20 cellular contexts compared by ENCODE assay signal in genomic region chr2:18123211-18123570, GRCh38.
"Had no signal": no experiment of that assay in that cellular context is flagged by ENCODE, and none has a peak within 500 bp of the region (broad histone marks: within the 10 kb centered on the region; RNA-seq: fewer than 3 reads in every experiment).

No MANE protein-coding gene starts in this region.

- DNase-seq: activated CD4-positive, alpha-beta T cell treated with anti-CD3 and anti-CD28 coated beads, Interleukin-2, amount 10 ng/mL, durations not matched to agents 7 days and 5 days; activated CD8-positive, alpha-beta memory T cell treated with anti-CD3 and anti-CD28 coated beads, Interleukin-2, amount 50 U/mL, for 4 hours; activated effector memory CD4-positive, alpha-beta T cell treated with Interleukin-2 at 50 U/mL for 16 hours; activated naive CD4-positive, alpha-beta T cell treated with anti-CD3 and anti-CD28 coated beads, Interleukin-2, amount 50 U/mL, for 16 hours; activated T-cell treated with anti-CD3 and anti-CD28 coated beads, Interleukin-2, amount 50 U/mL, for 4 hours; aorta; heart right ventricle; left lung; nephron progenitor cell; nucleus accumbens; posterior cingulate gyrus; stimulated activated CD4-positive, alpha-beta T cell treated with anti-CD3 and anti-CD28 coated beads, Interleukin-1b, Interleukin-23, amount 100 ng/mL, for 48 hours; stimulated activated naive CD8-positive, alpha-beta T cell treated with anti-CD3 and anti-CD28 coated beads, Interleukin-15, Interleukin-2, amounts not matched to agents 100 U/mL and 50 U/mL, for 24 hours; substantia nigra; T1000; uterus had no signal

- H3K4me1 Mint-ChIP-seq: activated CD4-positive, alpha-beta T cell treated with anti-CD3 and anti-CD28 coated beads, Interleukin-2, amount 10 ng/mL, durations not matched to agents 7 days and 5 days; central memory CD8-positive, alpha-beta T cell; mesothelial cell of epicardium; nephron progenitor cell had no signal

- H3K27me3 ChIP-seq: left lung, tibial nerve, uterus had no signal

- H3K4me3 ChIP-seq: coronary artery, heart right ventricle, left lung, tibial nerve, uterus had no signal

- H3K9me3 Mint-ChIP-seq: activated CD4-positive, alpha-beta T cell treated with anti-CD3 and anti-CD28 coated beads, Interleukin-2, amount 10 ng/mL, durations not matched to agents 7 days and 5 days; activated T-cell treated with anti-CD3 and anti-CD28 coated beads, Interleukin-2, amount 50 U/mL, for 4 hours; central memory CD8-positive, alpha-beta T cell; mesothelial cell of epicardium; nephron progenitor cell had no signal

- H3K27me3 Mint-ChIP-seq: central memory CD8-positive, alpha-beta T cell had no signal

- H3K36me3 ChIP-seq: heart right ventricle, left lung, tibial nerve, uterus had no signal

- H3K9me3 ChIP-seq: heart right ventricle, left lung, tibial nerve, uterus had no signal

- H3K27ac ChIP-seq: coronary artery, heart right ventricle, left lung, tibial nerve, uterus had no signal

- H3K4me1 ChIP-seq: heart right ventricle, left lung, tibial nerve, uterus had no signal

- H3K27ac Mint-ChIP-seq: activated CD4-positive, alpha-beta T cell treated with anti-CD3 and anti-CD28 coated beads, Interleukin-2, amount 10 ng/mL, durations not matched to agents 7 days and 5 days; mesothelial cell of epicardium; nephron progenitor cell had no signal

- H3K36me3 Mint-ChIP-seq: mesothelial cell of epicardium had no signal

- ATAC-seq: activated T-cell treated with anti-CD3 and anti-CD28 coated beads, Interleukin-2, amount 50 U/mL, for 4 hours; heart right ventricle; left lung; stimulated activated naive CD8-positive, alpha-beta T cell treated with anti-CD3 and anti-CD28 coated beads, Interleukin-15, Interleukin-2, amounts not matched to agents 100 U/mL and 50 U/mL, for 24 hours had no signal

- H3K4me3 Mint-ChIP-seq: activated CD4-positive, alpha-beta T cell treated with anti-CD3 and anti-CD28 coated beads, Interleukin-2, amount 10 ng/mL, durations not matched to agents 7 days and 5 days; activated T-cell treated with anti-CD3 and anti-CD28 coated beads, Interleukin-2, amount 50 U/mL, for 4 hours; central memory CD8-positive, alpha-beta T cell; mesothelial cell of epicardium; nephron progenitor cell had no signal
